In genomic region chr6:88641178-88641903, GRCh38 we compare ENCODE assay signal across 9 cellular contexts.
A peak's percentile ranks its signal among the peaks of the same experiment; 100 is the strongest.
DNase-seq lines count a peak whose midpoint lies in the region; ATAC-seq and TF ChIP-seq lines count a peak whose summit lies in the region.
"Had no signal": no experiment of that assay in that cellular context is flagged by ENCODE, and none has a peak within 500 bp of the region (broad histone marks: within the 10 kb centered on the region; RNA-seq: fewer than 3 reads in every experiment).

No MANE protein-coding gene starts in this region.

- ATAC-seq in GM18868 (IDR thresholded peaks at IDR 0.05; ENCODE audit: unreplicated experiment) (peak; percentile 93), GM21737 (IDR thresholded peaks at IDR 0.05; ENCODE audit: unreplicated experiment) (peak; percentile 92), HG03521 (IDR thresholded peaks at IDR 0.05; ENCODE audit: unreplicated experiment) (peak; percentile 93)

- no peaks in the 10 kb centered on the region for H3K27me3 Mint-ChIP-seq in activated T-helper 2 cell treated with anti-CD3 and anti-CD28 coated beads, Interferon-gamma antibody, Interleukin-2, Interleukin-4, amounts not matched to agents 10 μg/mL and 5 μg/mL and 100 μg/mL, durations not matched to agents 14 hours and 24 hours and 36 hours (ENCODE audit: low read depth)
- H3K27me3 Mint-ChIP-seq in progenitor cell of endocrine pancreas: no peaks in the 10 kb centered on the region

- no peaks in the 10 kb centered on the region for H3K36me3 Mint-ChIP-seq in activated T-helper 2 cell treated with anti-CD3 and anti-CD28 coated beads, Interferon-gamma antibody, Interleukin-2, Interleukin-4, amounts not matched to agents 10 μg/mL and 5 μg/mL and 100 μg/mL, durations not matched to agents 14 hours and 24 hours and 36 hours (ENCODE audit: low read depth)
- no peaks in the 10 kb centered on the region for H3K36me3 Mint-ChIP-seq in progenitor cell of endocrine pancreas (ENCODE audit: insufficient read depth)

- H3K4me3 Mint-ChIP-seq in activated T-helper 2 cell treated with anti-CD3 and anti-CD28 coated beads, Interferon-gamma antibody, Interleukin-2, Interleukin-4, amounts not matched to agents 10 μg/mL and 5 μg/mL and 100 μg/mL, durations not matched to agents 14 hours and 24 hours and 36 hours (ENCODE audit: low read depth): no peak overlapping the region
- no peak overlapping the region for H3K4me3 Mint-ChIP-seq in progenitor cell of endocrine pancreas (ENCODE audit: low read depth)

- H3K27ac ChIP-seq in mesodermal cell (ENCODE audit: low read depth, low read length, severe bottlenecking): peak overlapping the region; percentile 53

- no peaks in the 10 kb centered on the region for H3K4me1 ChIP-seq in mesodermal cell (ENCODE audit: control insufficient read depth, insufficient read depth, low read length, poor library complexity, severe bottlenecking)

- no peaks in the 10 kb centered on the region for H3K9me3 Mint-ChIP-seq in activated T-helper 2 cell treated with anti-CD3 and anti-CD28 coated beads, Interferon-gamma antibody, Interleukin-2, Interleukin-4, amounts not matched to agents 10 μg/mL and 5 μg/mL and 100 μg/mL, durations not matched to agents 14 hours and 24 hours and 36 hours
- no peaks in the 10 kb centered on the region for H3K9me3 Mint-ChIP-seq in progenitor cell of endocrine pancreas (ENCODE audit: low read depth)

- TF ChIP-seq CTCF in progenitor cell of endocrine pancreas (IDR thresholded peaks at IDR 0.05; ENCODE audit: unreplicated experiment): no peak

- no peaks in the 10 kb centered on the region for H3K9me3 ChIP-seq in mesodermal cell (ENCODE audit: control insufficient read depth, low read length)

- H3K36me3 ChIP-seq in mesodermal cell (ENCODE audit: control insufficient read depth, insufficient read depth, low read length): no peaks in the 10 kb centered on the region

- 68% methylated on average over 3 of the region's 7 CpGs; no CpG with 5 or more reads in 1 of the 2 experiments for WGBS in mesodermal cell (ENCODE audit: insufficient coverage in 2 of 2), 2 experiments

- no peak overlapping the region for H3K27ac Mint-ChIP-seq in activated T-helper 2 cell treated with anti-CD3 and anti-CD28 coated beads, Interferon-gamma antibody, Interleukin-2, Interleukin-4, amounts not matched to agents 10 μg/mL and 5 μg/mL and 100 μg/mL, durations not matched to agents 14 hours and 24 hours and 36 hours
- H3K27ac Mint-ChIP-seq in progenitor cell of endocrine pancreas: no peak overlapping the region

- intact Hi-C loops in activated T-helper 2 cell treated with anti-CD3 and anti-CD28 coated beads, Interferon-gamma antibody, Interleukin-2, Interleukin-4, amounts not matched to agents 10 μg/mL and 5 μg/mL and 100 μg/mL, durations not matched to agents 14 hours and 24 hours and 36 hours (cut with micrococcal nuclease): no loop called here

- DNase-seq in activated T-helper 2 cell treated with anti-CD3 and anti-CD28 coated beads, Interferon-gamma antibody, Interleukin-2, Interleukin-4, amounts not matched to agents 10 μg/mL and 5 μg/mL and 100 μg/mL, durations not matched to agents 14 hours and 24 hours and 36 hours (ENCODE audit: low spot score): no peak
- no peak for DNase-seq in activated CD4-positive, alpha-beta T cell treated with anti-CD3 and anti-CD28 coated beads, Interleukin-2, amount 50 U/mL, for 1 hour
- DNase-seq in mesenteric fat pad (ENCODE audit: low spot score): no peak
- no peak for DNase-seq in progenitor cell of endocrine pancreas (ENCODE audit: low spot score, unreplicated experiment)
- DNase-seq: activated CD4-positive, alpha-beta T cell treated with anti-CD3 and anti-CD28 coated beads for 48 hours had no signal

- H3K4me1 Mint-ChIP-seq in activated T-helper 2 cell treated with anti-CD3 and anti-CD28 coated beads, Interferon-gamma antibody, Interleukin-2, Interleukin-4, amounts not matched to agents 10 μg/mL and 5 μg/mL and 100 μg/mL, durations not matched to agents 14 hours and 24 hours and 36 hours (ENCODE audit: low read depth): no peaks in the 10 kb centered on the region
- no peaks in the 10 kb centered on the region for H3K4me1 Mint-ChIP-seq in progenitor cell of endocrine pancreas (ENCODE audit: low read depth)

- H3K4me3 ChIP-seq in mesodermal cell (ENCODE audit: extremely low read depth, insufficient read depth, low read length, poor library complexity, severe bottlenecking): no peak overlapping the region
